8 cellular contexts compared by ENCODE assay signal in the genomic region with DNA sequence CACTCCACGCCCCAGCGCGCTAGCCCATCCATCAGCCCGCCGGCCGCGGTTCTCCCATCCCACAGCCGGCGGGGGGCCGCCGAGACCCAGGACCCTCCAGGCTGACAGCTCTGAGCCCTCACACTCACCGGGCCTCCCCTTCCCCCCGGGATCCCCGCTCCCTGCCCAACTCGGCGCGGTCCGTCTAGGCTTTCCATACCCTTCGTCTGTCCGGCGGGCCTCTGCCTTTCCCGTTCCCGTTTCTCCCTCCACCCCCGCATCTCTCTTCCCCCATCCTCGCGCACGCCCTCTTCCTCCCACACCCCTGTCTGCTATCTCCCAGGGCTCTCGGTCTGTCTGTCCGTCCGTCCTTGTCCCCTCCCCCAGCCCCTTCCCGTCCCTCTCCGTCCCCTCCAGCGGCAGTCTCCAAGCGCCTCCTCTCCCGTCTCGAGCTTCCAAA. TPM values are rescaled to one million over a fixed set of nuclear protein-coding genes. Genes with fewer than 3 reads are reported as not detected.
DNase-seq lines count a peak whose midpoint lies in the region; ATAC-seq and TF ChIP-seq lines count a peak whose summit lies in the region.

No MANE protein-coding gene starts in this region.

- in situ Hi-C loops in astrocyte of the spinal cord (cut with HindIII; ENCODE audit: low sequenced_read_pairs), result no loop called here

- ATAC-seq in left lobe of liver (peak; percentile 3), GM19467 (IDR thresholded peaks at IDR 0.05; ENCODE audit: unreplicated experiment) (no peak), HG03520 (IDR thresholded peaks at IDR 0.05; ENCODE audit: unreplicated experiment) (no peak), HG03378 (IDR thresholded peaks at IDR 0.05; ENCODE audit: unreplicated experiment) (no peak)

- H3K27ac ChIP-seq in tibial nerve, result peak overlapping the region; percentile 2 to 76 (median 52)

- no peak for TF ChIP-seq POLR2A in tibial nerve (IDR thresholded peaks at IDR 0.05)

- peak; percentile 51 for DNase-seq in NCI-H748 (lab: John Stamatoyannopoulos, UW; ENCODE audit: unreplicated experiment)
- no peak for DNase-seq in NCI-H748 treated with DMSO at 0.1 percent for 48 hours (lab: John Stamatoyannopoulos, UW)
- no peak for DNase-seq in astrocyte of the spinal cord (ENCODE audit: low read depth, low spot score)
- no peak for DNase-seq in left lobe of liver (ENCODE audit: low spot score)
- DNase-seq in tibial nerve (ENCODE audit: low spot score in 2 of 2), result no peak

- TF ChIP-seq EP300 in tibial nerve (IDR thresholded peaks at IDR 0.05), result no peak

- H3K36me3 ChIP-seq in tibial nerve, result no peaks in the 10 kb centered on the region

- WGBS in tibial nerve, 2 donors, result 2% methylated on average over 35 to 36 of the region's 36 CpGs

- peaks cover 0 to 34% (median 8%) of the 10 kb centered on the region in 4 donors for H3K4me1 ChIP-seq in tibial nerve

- peak overlapping the region; percentile 69 for H3K4me3 ChIP-seq in astrocyte of the spinal cord (ENCODE audit: low read depth, low read length)
- H3K4me3 ChIP-seq in tibial nerve, result peak overlapping the region; percentile 35 to 70 (median 52)

- no peaks in the 10 kb centered on the region for H3K9me3 ChIP-seq in tibial nerve

- TF ChIP-seq CTCF in astrocyte of the spinal cord (IDR thresholded peaks at IDR 0.05; ENCODE audit: low read depth, low read length) (no peak), tibial nerve (IDR thresholded peaks at IDR 0.05) (no peak)

- H3K27me3 ChIP-seq in tibial nerve, result no peaks in the 10 kb centered on the region

RNA-seq across cellular contexts. Expression of a gene that starts 0.7 kb away (rescaled TPM):
- total RNA-seq in left lobe of liver (0.81 TPM), tibial nerve (1 to 10 TPM; 2.1 to 3.9 (median 2.6) TPM)

RNA-seq across cellular contexts. Expression of a gene that starts 5.2 kb away (rescaled TPM):
- total RNA-seq in left lobe of liver (11.1 TPM), tibial nerve (10 to 100 TPM; 14.4 to 47.1 (median 25.2) TPM)

RNA-seq across cellular contexts. Expression of a gene that starts 16.7 kb away (rescaled TPM):
- total RNA-seq in left lobe of liver, result 19.3 TPM
- 10 to 100 TPM; 30.2 to 76.8 (median 52.0) TPM for total RNA-seq in tibial nerve

RNA-seq across cellular contexts. Expression of a gene that starts 27.7 kb away (rescaled TPM):
- total RNA-seq in left lobe of liver, result 0.10 TPM
- 1 to 10 TPM; 1.2 to 2.9 (median 2.2) TPM for total RNA-seq in tibial nerve
